ENCODE assay signal across 26 cellular contexts in genomic region chr4:53821179-53821851, GRCh38.
"Had no signal": no experiment of that assay in that cellular context is flagged by ENCODE, and none has a peak within 500 bp of the region (broad histone marks: within the 10 kb centered on the region; RNA-seq: fewer than 3 reads in every experiment).

No MANE protein-coding gene starts in this region.

- DNase-seq: activated CD4-positive, alpha-beta T cell treated with anti-CD3 and anti-CD28 coated beads for 48 hours; activated CD4-positive, alpha-beta T cell treated with anti-CD3 and anti-CD28 coated beads, Interleukin-2, amount 50 U/mL, for 4 hours; activated CD4-positive, CD25-positive, alpha-beta regulatory T cell treated with anti-CD3 and anti-CD28 coated beads, Interleukin-2, amount 50 U/mL, for 72 hours; activated CD8-positive, alpha-beta memory T cell treated with anti-CD3 and anti-CD28 coated beads, Interleukin-2, amount 50 U/mL, for 48 hours; activated CD8-positive, alpha-beta T cell treated with anti-CD3 and anti-CD28 coated beads, Interleukin-2, amount 10 ng/mL, durations not matched to agents 7 days and 5 days; activated naive CD4-positive, alpha-beta T cell treated with anti-CD3 and anti-CD28 coated beads, Interleukin-2, amount 50 U/mL, for 16 hours; activated naive CD8-positive, alpha-beta T cell treated with anti-CD3 and anti-CD28 coated beads, Interleukin-2, amount 10 ng/mL, durations not matched to agents 7 days and 5 days; activated T-cell treated with anti-CD3 and anti-CD28 coated beads, Interleukin-2, amount 50 U/mL, for 1 hour; adrenal gland; anterior cingulate cortex; cerebellar nuclear complex; Karpas-422; MM.1S; NCI-H146; NCI-H1930; NCI-H2171; NCI-H226; NCI-H526; NCI-H774; NK-92 treated with Interleukin-12 subunit alpha and Interleukin-12 subunit beta, amount 100 ng/mL, for 24 hours; Peyer's patch; Right ventricle myocardium superior; SJCRH30 had no signal

- H3K9me3 Mint-ChIP-seq: activated naive CD8-positive, alpha-beta T cell treated with anti-CD3 and anti-CD28 coated beads, Interleukin-2, amount 10 ng/mL, durations not matched to agents 7 days and 5 days had no signal

- H3K9me3 ChIP-seq: adrenal gland, Peyer's patch had no signal

- H3K27me3 ChIP-seq: adrenal gland, Peyer's patch, SJCRH30 had no signal

- H3K4me1 Mint-ChIP-seq: activated naive CD8-positive, alpha-beta T cell treated with anti-CD3 and anti-CD28 coated beads, Interleukin-2, amount 10 ng/mL, durations not matched to agents 7 days and 5 days had no signal

- H3K4me3 ChIP-seq: adrenal gland, Peyer's patch, SJCRH30 had no signal

- H3K4me1 ChIP-seq: adrenal gland, Peyer's patch, SJCRH30 had no signal

- H3K27ac Mint-ChIP-seq: activated CD8-positive, alpha-beta T cell treated with anti-CD3 and anti-CD28 coated beads, Interleukin-2, amount 10 ng/mL, durations not matched to agents 7 days and 5 days; activated naive CD8-positive, alpha-beta T cell treated with anti-CD3 and anti-CD28 coated beads, Interleukin-2, amount 10 ng/mL, durations not matched to agents 7 days and 5 days; T-helper 1 cell treated with Interleukin-12 subunit alpha and Interleukin-12 subunit beta and Interleukin-4 antibody, amounts not matched to agents 30 μg/mL and 1 μg/mL, for 36 hours; WTC11 had no signal

- ATAC-seq: activated CD8-positive, alpha-beta T cell treated with anti-CD3 and anti-CD28 coated beads, Interleukin-2, amount 10 ng/mL, durations not matched to agents 7 days and 5 days; WTC11 had no signal

- H3K36me3 Mint-ChIP-seq: activated naive CD8-positive, alpha-beta T cell treated with anti-CD3 and anti-CD28 coated beads, Interleukin-2, amount 10 ng/mL, durations not matched to agents 7 days and 5 days; WTC11 had no signal

- H3K27ac ChIP-seq: adrenal gland, Peyer's patch, RWPE1, SJCRH30 had no signal

- H3K4me3 Mint-ChIP-seq: activated CD8-positive, alpha-beta T cell treated with anti-CD3 and anti-CD28 coated beads, Interleukin-2, amount 10 ng/mL, durations not matched to agents 7 days and 5 days; activated naive CD8-positive, alpha-beta T cell treated with anti-CD3 and anti-CD28 coated beads, Interleukin-2, amount 10 ng/mL, durations not matched to agents 7 days and 5 days; T-helper 1 cell treated with Interleukin-12 subunit alpha and Interleukin-12 subunit beta and Interleukin-4 antibody, amounts not matched to agents 30 μg/mL and 1 μg/mL, for 36 hours; WTC11 had no signal

- H3K36me3 ChIP-seq: adrenal gland, Peyer's patch, SJCRH30 had no signal
